12 cellular contexts compared by ENCODE assay signal in genomic region chr4:150004481-150004880, GRCh38.
A peak's percentile ranks its signal among the peaks of the same experiment; 100 is the strongest.
DNase-seq lines count a peak whose midpoint lies in the region; ATAC-seq and TF ChIP-seq lines count a peak whose summit lies in the region.
"Had no signal": no experiment of that assay in that cellular context is flagged by ENCODE, and none has a peak within 500 bp of the region (broad histone marks: within the 10 kb centered on the region; RNA-seq: fewer than 3 reads in every experiment).

No MANE protein-coding gene starts in this region.

- TF ChIP-seq CTCF in foreskin fibroblast (IDR thresholded peaks at IDR 0.05; ENCODE audit: low read depth, low read length) (no peak), glutamatergic neuron (IDR thresholded peaks at IDR 0.05; ENCODE audit: partially characterized antibody, unreplicated experiment) (no peak), breast epithelium (IDR thresholded peaks at IDR 0.05) (no peak)

- no peak overlapping the region for H3K9ac ChIP-seq in muscle layer of colon (ENCODE audit: low read length)

- no peaks in the 10 kb centered on the region for H3K4me1 Mint-ChIP-seq in glutamatergic neuron (ENCODE audit: low read depth, unreplicated experiment)

- no peak for TF ChIP-seq POLR2A in breast epithelium (IDR thresholded peaks at IDR 0.05)

- H3K9me3 ChIP-seq in muscle layer of colon (ENCODE audit: low read length) (no peaks in the 10 kb centered on the region), breast epithelium (no peaks in the 10 kb centered on the region)
- H3K9me3 ChIP-seq: neutrophil had no signal

- no peaks in the 10 kb centered on the region for H3K9me3 Mint-ChIP-seq in glutamatergic neuron (ENCODE audit: unreplicated experiment)

- intact Hi-C loops in breast epithelium (cut with DNase I; ENCODE audit: low total_unique reads) = no loop called here

- H3K27me3 ChIP-seq in muscle layer of colon (ENCODE audit: control insufficient read depth in 1 of 2, insufficient read depth in 2 of 2, low read length in 2 of 2) (no peaks in the 10 kb centered on the region), breast epithelium (no peaks in the 10 kb centered on the region)
- H3K27me3 ChIP-seq: neutrophil had no signal

- no peaks in the 10 kb centered on the region for H3K27me3 Mint-ChIP-seq in glutamatergic neuron (ENCODE audit: unreplicated experiment)

- peaks cover 49% of the 10 kb centered on the region for H3K4me1 ChIP-seq in muscle layer of colon (ENCODE audit: insufficient read depth, low read length)
- no peaks in the 10 kb centered on the region for H3K4me1 ChIP-seq in breast epithelium

- ATAC-seq in SK-N-SH treated with all-trans-retinoic acid at 6 μM for 48 hours = peak; percentile 69
- ATAC-seq: GM12878 had no signal

- DNase-seq in AG08396 (ENCODE audit: low spot score) = peak; percentile 20
- DNase-seq in foreskin fibroblast = peak; percentile 16 to 54
- no peak for DNase-seq in glutamatergic neuron
- DNase-seq in activated effector memory CD4-positive, alpha-beta T cell treated with anti-CD3 and anti-CD28 coated beads, Interleukin-2, amount 50 U/mL, for 16 hours = no peak
- no peak for DNase-seq in SHP77 treated with DMSO at 0.1 percent for 48 hours (lab: John Stamatoyannopoulos, UW)
- DNase-seq in breast epithelium (ENCODE audit: low spot score in 2 of 2) = no peak
- DNase-seq: stimulated activated CD4-positive, alpha-beta T cell treated with anti-CD3 and anti-CD28 coated beads, Interleukin-1b, Interleukin-23, amount 100 ng/mL, for 48 hours had no signal

- H3K4me3 ChIP-seq in foreskin fibroblast (ENCODE audit: low read depth in 1 of 2, low read length in 2 of 2) (no peak overlapping the region), muscle layer of colon (ENCODE audit: low read depth in 1 of 2, low read length in 2 of 2) (no peak overlapping the region), breast epithelium (no peak overlapping the region)
- H3K4me3 ChIP-seq: GM12878 had no signal

- H3K36me3 ChIP-seq in muscle layer of colon (ENCODE audit: insufficient read depth, low read length) (no peaks in the 10 kb centered on the region), breast epithelium (no peaks in the 10 kb centered on the region)
- H3K36me3 ChIP-seq: neutrophil had no signal

- H3K36me3 Mint-ChIP-seq in glutamatergic neuron (ENCODE audit: unreplicated experiment) = no peaks in the 10 kb centered on the region

- no peak overlapping the region for H3K4me3 Mint-ChIP-seq in glutamatergic neuron (ENCODE audit: unreplicated experiment)

- no peak overlapping the region for H3K27ac Mint-ChIP-seq in glutamatergic neuron (ENCODE audit: unreplicated experiment)

- H3K27ac ChIP-seq in muscle layer of colon (ENCODE audit: low read depth, low read length) = peak overlapping the region; percentile 59
- H3K27ac ChIP-seq in breast epithelium = no peak overlapping the region
- H3K27ac ChIP-seq: epithelial cell of prostate, neutrophil had no signal

TF ChIP-seq in SK-N-SH treated with all-trans-retinoic acid at 6 μM for 48 hours, 23 proteins besides CTCF, POLR2A, EP300 and RAD21:
- TF ChIP-seq TCF4 (CRISPR knock-in tag; IDR thresholded peaks at IDR 0.05; ENCODE audit: borderline replicate concordance) = no peak
- TF ChIP-seq, protein P1, sequence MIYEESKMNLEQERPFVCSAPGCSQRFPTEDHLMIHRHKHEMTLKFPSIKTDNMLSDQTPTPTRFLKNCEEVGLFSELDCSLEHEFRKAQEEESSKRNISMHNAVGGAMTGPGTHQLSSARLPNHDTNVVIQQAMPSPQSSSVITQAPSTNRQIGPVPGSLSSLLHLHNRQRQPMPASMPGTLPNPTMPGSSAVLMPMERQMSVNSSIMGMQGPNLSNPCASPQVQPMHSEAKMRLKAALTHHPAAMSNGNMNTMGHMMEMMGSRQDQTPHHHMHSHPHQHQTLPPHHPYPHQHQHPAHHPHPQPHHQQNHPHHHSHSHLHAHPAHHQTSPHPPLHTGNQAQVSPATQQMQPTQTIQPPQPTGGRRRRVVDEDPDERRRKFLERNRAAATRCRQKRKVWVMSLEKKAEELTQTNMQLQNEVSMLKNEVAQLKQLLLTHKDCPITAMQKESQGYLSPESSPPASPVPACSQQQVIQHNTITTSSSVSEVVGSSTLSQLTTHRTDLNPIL (CRISPR knock-in tag; IDR thresholded peaks at IDR 0.05; ENCODE audit: low read depth) = peak; percentile 70; the same call in 1 of the 2 replicates
- peak; percentile 86 for TF ChIP-seq ISL1 (CRISPR knock-in tag; IDR thresholded peaks at IDR 0.05)

Comparison
In these comparisons a context has a peak if more than half of its experiments do, and no peak if none do; other contexts are left out.
1. DNase-seq: peak in AG08396 (single experiment) and foreskin fibroblast (2 of 2); none in glutamatergic neuron (single experiment), activated effector memory CD4-positive, alpha-beta T cell treated with anti-CD3 and anti-CD28 coated beads, Interleukin-2, amount 50 U/mL, for 16 hours (single experiment), SHP77 treated with DMSO at 0.1 percent for 48 hours (single experiment) and breast epithelium (0 of 2).